In genomic region chr22:30876925-30877553, GRCh38 we compare ENCODE assay signal across 11 cellular contexts.
DNase-seq lines count a peak whose midpoint lies in the region; ATAC-seq and TF ChIP-seq lines count a peak whose summit lies in the region.
"Had no signal": no experiment of that assay in that cellular context is flagged by ENCODE, and none has a peak within 500 bp of the region (broad histone marks: within the 10 kb centered on the region; RNA-seq: fewer than 3 reads in every experiment).

No MANE protein-coding gene starts in this region.

- H3K9me3 ChIP-seq in HEK293 (ENCODE audit: control insufficient read depth, insufficient read depth, low read depth, low read length) (no peaks in the 10 kb centered on the region), adipocyte (ENCODE audit: control insufficient read depth, low read length) (no peaks in the 10 kb centered on the region)
- H3K9me3 ChIP-seq: neutrophil had no signal

- H3K4me3 ChIP-seq in HEK293 (ENCODE audit: low read depth, low read length) (no peak overlapping the region), adipocyte (ENCODE audit: low read length) (no peak overlapping the region)

- H3K4me1 ChIP-seq in HEK293 (ENCODE audit: control insufficient read depth, insufficient read depth, low read length) (peaks cover 13% of the 10 kb centered on the region), adipocyte (ENCODE audit: control insufficient read depth, insufficient read depth, low read length) (peaks cover 7% of the 10 kb centered on the region)

- no peaks in the 10 kb centered on the region for H3K36me3 ChIP-seq in HEK293 (ENCODE audit: control insufficient read depth in 2 of 2, insufficient read depth in 1 of 2, low read length in 2 of 2)
- H3K36me3 ChIP-seq in adipocyte (ENCODE audit: control insufficient read depth, insufficient read depth, low read length, severe bottlenecking): no peaks in the 10 kb centered on the region
- H3K36me3 ChIP-seq: neutrophil had no signal

- intact Hi-C loops in posterior cingulate gyrus (cut with DNase I): no loop called here

- no peak for ATAC-seq in activated T-helper 17 cell treated with anti-CD3 and anti-CD28 coated beads, Interleukin-2, amount 50 U/mL, for 72 hours (replicated peaks)
- ATAC-seq: activated T-cell treated with anti-CD3 and anti-CD28 coated beads, Interleukin-2, amount 50 U/mL, for 72 hours had no signal

- no peaks in the 10 kb centered on the region for H3K36me3 Mint-ChIP-seq in activated CD4-positive, alpha-beta T cell treated with anti-CD3 and anti-CD28 coated beads, Interleukin-2, amount 10 ng/mL, durations not matched to agents 7 days and 5 days (ENCODE audit: low read depth)
- no peaks in the 10 kb centered on the region for H3K36me3 Mint-ChIP-seq in activated T-helper 17 cell treated with anti-CD3 and anti-CD28 coated beads, Interleukin-2, amount 50 U/mL, for 72 hours (ENCODE audit: low read depth)

- no peak overlapping the region for H3K27ac Mint-ChIP-seq in activated CD4-positive, alpha-beta T cell treated with anti-CD3 and anti-CD28 coated beads, Interleukin-2, amount 10 ng/mL, durations not matched to agents 7 days and 5 days
- no peak overlapping the region for H3K27ac Mint-ChIP-seq in activated T-helper 17 cell treated with anti-CD3 and anti-CD28 coated beads, Interleukin-2, amount 50 U/mL, for 72 hours
- H3K27ac Mint-ChIP-seq: activated T-cell treated with anti-CD3 and anti-CD28 coated beads, Interleukin-2, amount 50 U/mL, for 72 hours; dendritic cell treated with granulocyte-macrophage colony-stimulating factor and Interleukin-4, amounts not matched to agents 40 ng/mL and 50 ng/mL, for 4 days had no signal

- no peaks in the 10 kb centered on the region for H3K27me3 Mint-ChIP-seq in activated CD4-positive, alpha-beta T cell treated with anti-CD3 and anti-CD28 coated beads, Interleukin-2, amount 10 ng/mL, durations not matched to agents 7 days and 5 days
- H3K27me3 Mint-ChIP-seq in activated T-helper 17 cell treated with anti-CD3 and anti-CD28 coated beads, Interleukin-2, amount 50 U/mL, for 72 hours: no peaks in the 10 kb centered on the region
- H3K27me3 Mint-ChIP-seq: dendritic cell treated with granulocyte-macrophage colony-stimulating factor and Interleukin-4, amounts not matched to agents 40 ng/mL and 50 ng/mL, for 4 days had no signal

- TF ChIP-seq CTCF in HEK293 (tag by site-specific recombination; IDR thresholded peaks at IDR 0.05): no peak

- H3K4me1 Mint-ChIP-seq in activated CD4-positive, alpha-beta T cell treated with anti-CD3 and anti-CD28 coated beads, Interleukin-2, amount 10 ng/mL, durations not matched to agents 7 days and 5 days: no peaks in the 10 kb centered on the region
- H3K4me1 Mint-ChIP-seq in activated T-helper 17 cell treated with anti-CD3 and anti-CD28 coated beads, Interleukin-2, amount 50 U/mL, for 72 hours: no peaks in the 10 kb centered on the region

- DNase-seq in adipocyte (ENCODE audit: low read depth): peak; percentile 21
- DNase-seq in globus pallidus (ENCODE audit: low spot score): peak; percentile 62
- DNase-seq in posterior cingulate gyrus: peak; percentile 42 to 95 (median 72)
- DNase-seq in activated CD4-positive, alpha-beta T cell treated with anti-CD3 and anti-CD28 coated beads, Interleukin-2, amount 10 ng/mL, durations not matched to agents 7 days and 5 days: no peak
- no peak for DNase-seq in stimulated activated naive CD4-positive, alpha-beta T cell (lab: John Stamatoyannopoulos, UW)
- no peak for DNase-seq in activated CD4-positive, CD25-positive, alpha-beta regulatory T cell treated with anti-CD3 and anti-CD28 coated beads, Interleukin-2, amount 50 U/mL, for 72 hours
- DNase-seq: activated T-cell treated with anti-CD3 and anti-CD28 coated beads, Interleukin-2, amount 50 U/mL, for 72 hours had no signal

- no peak overlapping the region for H3K4me3 Mint-ChIP-seq in activated CD4-positive, alpha-beta T cell treated with anti-CD3 and anti-CD28 coated beads, Interleukin-2, amount 10 ng/mL, durations not matched to agents 7 days and 5 days
- no peak overlapping the region for H3K4me3 Mint-ChIP-seq in activated T-helper 17 cell treated with anti-CD3 and anti-CD28 coated beads, Interleukin-2, amount 50 U/mL, for 72 hours
- H3K4me3 Mint-ChIP-seq: activated T-cell treated with anti-CD3 and anti-CD28 coated beads, Interleukin-2, amount 50 U/mL, for 72 hours; dendritic cell treated with granulocyte-macrophage colony-stimulating factor and Interleukin-4, amounts not matched to agents 40 ng/mL and 50 ng/mL, for 4 days had no signal

- no peak overlapping the region for H3K27ac ChIP-seq in HEK293 (ENCODE audit: extremely low read depth, low read depth, low read length)
- H3K27ac ChIP-seq: neutrophil had no signal

- H3K27me3 ChIP-seq in adipocyte (replicated peaks; ENCODE audit: control insufficient read depth, insufficient read depth, low read length): no peaks in the 10 kb centered on the region
- H3K27me3 ChIP-seq: neutrophil had no signal

- H3K9ac ChIP-seq in adipocyte (ENCODE audit: low read length): no peak overlapping the region

- POLR2A ChIA-PET in HEK293 (lab: Yijun Ruan, JAX): no interaction called here
- POLR2A ChIA-PET in activated CD4-positive, alpha-beta T cell treated with anti-CD3 and anti-CD28 coated beads, Interleukin-2, amount 10 ng/mL, durations not matched to agents 7 days and 5 days (lab: Charles Lee): no interaction called here

- CTCF ChIA-PET in HEK293 (lab: Yijun Ruan, JAX): no interaction called here
- CTCF ChIA-PET in activated CD4-positive, alpha-beta T cell treated with anti-CD3 and anti-CD28 coated beads, Interleukin-2, amount 10 ng/mL, durations not matched to agents 7 days and 5 days (lab: Charles Lee): interaction anchor here (0.5 to 0.6 kb wide), 2 partner anchors 43 to 106 kb away, joined by 4 read pairs; no protein-coding TSS in a partner anchor

- no peaks in the 10 kb centered on the region for H3K9me3 Mint-ChIP-seq in activated CD4-positive, alpha-beta T cell treated with anti-CD3 and anti-CD28 coated beads, Interleukin-2, amount 10 ng/mL, durations not matched to agents 7 days and 5 days
- H3K9me3 Mint-ChIP-seq in activated T-helper 17 cell treated with anti-CD3 and anti-CD28 coated beads, Interleukin-2, amount 50 U/mL, for 72 hours: no peaks in the 10 kb centered on the region
- H3K9me3 Mint-ChIP-seq: activated T-cell treated with anti-CD3 and anti-CD28 coated beads, Interleukin-2, amount 50 U/mL, for 72 hours; dendritic cell treated with granulocyte-macrophage colony-stimulating factor and Interleukin-4, amounts not matched to agents 40 ng/mL and 50 ng/mL, for 4 days had no signal

TF ChIP-seq in HEK293, 187 proteins besides CTCF, POLR2A, EP300 and RAD21 (continues in another document):
- TF ChIP-seq ZNF555 (tag by site-specific recombination; conservative IDR thresholded peaks at IDR 0.05) (no peak), PRDM1 (tag by site-specific recombination; IDR thresholded peaks at IDR 0.05) (no peak), PRDM10 (tag by site-specific recombination; IDR thresholded peaks at IDR 0.05) (peak; percentile 74), ZNF292 (tag by site-specific recombination; IDR thresholded peaks at IDR 0.05; ENCODE audit: borderline replicate concordance, low read depth) (no peak), ZNF623 (tag by site-specific recombination; IDR thresholded peaks at IDR 0.05) (no peak), ZXDB (tag by site-specific recombination; IDR thresholded peaks at IDR 0.05) (peak; percentile 57; the same call in 1 of the 2 replicates), HOXC10 (CRISPR knock-in tag; IDR thresholded peaks at IDR 0.05) (no peak), SP3 (tag by site-specific recombination; IDR thresholded peaks at IDR 0.05) (no peak), ZNF202 (tag by site-specific recombination; IDR thresholded peaks at IDR 0.05; ENCODE audit: borderline replicate concordance) (no peak), ZNF157 (tag by site-specific recombination; IDR thresholded peaks at IDR 0.05) (no peak), ZNF510 (tag by site-specific recombination; IDR thresholded peaks at IDR 0.05; ENCODE audit: insufficient replicate concordance) (no peak)
- TF ChIP-seq, protein P1, sequence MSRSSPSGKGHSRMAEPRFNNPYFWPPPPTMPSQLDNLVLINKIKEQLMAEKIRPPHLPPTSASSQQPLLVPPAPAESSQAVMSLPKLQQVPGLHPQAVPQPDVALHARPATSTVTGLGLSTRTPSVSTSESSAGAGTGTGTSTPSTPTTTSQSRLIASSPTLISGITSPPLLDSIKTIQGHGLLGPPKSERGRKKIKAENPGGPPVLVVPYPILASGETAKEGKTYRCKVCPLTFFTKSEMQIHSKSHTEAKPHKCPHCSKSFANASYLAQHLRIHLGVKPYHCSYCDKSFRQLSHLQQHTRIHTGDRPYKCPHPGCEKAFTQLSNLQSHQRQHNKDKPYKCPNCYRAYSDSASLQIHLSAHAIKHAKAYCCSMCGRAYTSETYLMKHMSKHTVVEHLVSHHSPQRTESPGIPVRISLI (tag by site-specific recombination; IDR thresholded peaks at IDR 0.05): no peak

Comparison
In these comparisons a context has a peak if more than half of its experiments do, and no peak if none do; other contexts are left out.
1. DNase-seq: peak in adipocyte (single experiment), globus pallidus (single experiment) and posterior cingulate gyrus (10 of 10); none in activated CD4-positive, alpha-beta T cell treated with anti-CD3 and anti-CD28 coated beads, Interleukin-2, amount 10 ng/mL, durations not matched to agents 7 days and 5 days (single experiment), stimulated activated naive CD4-positive, alpha-beta T cell (0 of 6) and activated CD4-positive, CD25-positive, alpha-beta regulatory T cell treated with anti-CD3 and anti-CD28 coated beads, Interleukin-2, amount 50 U/mL, for 72 hours (single experiment).